In the genomic region with DNA sequence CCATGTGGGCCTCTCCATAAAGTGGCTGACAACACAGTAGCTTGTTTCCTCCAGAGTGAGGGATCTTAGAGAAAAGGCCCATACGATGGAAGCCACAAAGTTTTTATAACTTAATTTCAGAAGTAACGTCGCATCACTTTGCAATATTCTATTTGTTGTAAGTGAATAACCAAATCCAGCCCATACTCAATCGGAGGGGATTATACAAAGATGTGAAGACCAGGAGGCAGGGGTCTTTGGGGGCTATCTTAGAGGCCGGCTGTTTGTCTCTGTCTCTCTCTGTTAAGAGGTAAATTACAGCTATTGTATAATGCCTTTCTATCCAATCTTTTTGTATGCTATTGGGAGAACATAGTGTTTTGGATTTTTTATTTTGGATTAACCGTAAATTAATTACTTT, we compare ENCODE assay signal across 16 cellular contexts. TPM values are rescaled to one million over a fixed set of nuclear protein-coding genes. Genes with fewer than 3 reads are reported as not detected.
A peak's percentile ranks its signal among the peaks of the same experiment; 100 is the strongest.
DNase-seq lines count a peak whose midpoint lies in the region; ATAC-seq and TF ChIP-seq lines count a peak whose summit lies in the region.
"Had no signal": no experiment of that assay in that cellular context is flagged by ENCODE, and none has a peak within 500 bp of the region (broad histone marks: within the 10 kb centered on the region; RNA-seq: fewer than 3 reads in every experiment).

No MANE protein-coding gene starts in this region.

- peaks cover 8% of the 10 kb centered on the region for H3K36me3 Mint-ChIP-seq in activated naive CD8-positive, alpha-beta T cell
- H3K36me3 Mint-ChIP-seq in activated naive CD8-positive, alpha-beta T cell treated with anti-CD3 and anti-CD28 coated beads, Interleukin-2, amount 50 U/mL, for 24 hours (ENCODE audit: low read depth) = peaks cover 38% of the 10 kb centered on the region
- H3K36me3 Mint-ChIP-seq in T-helper 17 cell (ENCODE audit: low read depth) (peaks cover 2% of the 10 kb centered on the region), nephron progenitor cell (ENCODE audit: low read depth) (peaks cover 73% of the 10 kb centered on the region)

- H3K4me2 ChIP-seq in SK-N-SH = no peak overlapping the region

- peak overlapping the region; percentile 35 for H3K4me3 Mint-ChIP-seq in activated naive CD8-positive, alpha-beta T cell
- no peak overlapping the region for H3K4me3 Mint-ChIP-seq in activated naive CD8-positive, alpha-beta T cell treated with anti-CD3 and anti-CD28 coated beads, Interleukin-2, amount 50 U/mL, for 24 hours
- H3K4me3 Mint-ChIP-seq in T-helper 17 cell (no peak overlapping the region), nephron progenitor cell (no peak overlapping the region)

- H4K20me1 ChIP-seq in SK-N-SH (ENCODE audit: insufficient read depth) = peaks cover 98% of the 10 kb centered on the region

- H3F3A ChIP-seq in SK-N-SH (replicated peaks; ENCODE audit: insufficient read depth) = peaks cover 4% of the 10 kb centered on the region

- H3K9me2 ChIP-seq in SK-N-SH = no peaks in the 10 kb centered on the region

- H3K4me1 ChIP-seq in SK-N-SH (ENCODE audit: control insufficient read depth in 1 of 2, insufficient read depth in 2 of 2, low read depth in 1 of 2, low read length in 1 of 2) = peaks cover 0 to 3% of the 10 kb centered on the region in 2 experiments; a peak in 2 of 4 replicates

- H3K79me2 ChIP-seq in SK-N-SH (ENCODE audit: insufficient read depth) = peaks cover 100% of the 10 kb centered on the region

- H3K4me1 Mint-ChIP-seq in activated naive CD8-positive, alpha-beta T cell (ENCODE audit: low read depth) = peaks cover 81% of the 10 kb centered on the region
- H3K4me1 Mint-ChIP-seq in activated naive CD8-positive, alpha-beta T cell treated with anti-CD3 and anti-CD28 coated beads, Interleukin-2, amount 50 U/mL, for 24 hours = peaks cover 82% of the 10 kb centered on the region
- peaks cover 40% of the 10 kb centered on the region for H3K4me1 Mint-ChIP-seq in T-helper 17 cell
- peaks cover 9% of the 10 kb centered on the region for H3K4me1 Mint-ChIP-seq in nephron progenitor cell

- no peaks in the 10 kb centered on the region for H3K27me3 ChIP-seq in SK-N-SH (ENCODE audit: insufficient read depth)
- H3K27me3 ChIP-seq: BLaER1 treated with 17β-estradiol and CSF1 and Interleukin-3, amounts not matched to agents 10 nM and 100 nM had no signal

- CTCF ChIA-PET in SK-N-SH (lab: Yijun Ruan, JAX) = interaction anchor here (1.1 to 2.0 kb wide), 3 partner anchors 8 to 12 kb away, joined by 3 to 6 read pairs (median 4); no protein-coding TSS in a partner anchor

- no peak for TF ChIP-seq POLR2A in lower leg skin (IDR thresholded peaks at IDR 0.05)

- no peak for DNase-seq in activated naive CD8-positive, alpha-beta T cell treated with anti-CD3 and anti-CD28 coated beads, Interleukin-2, amount 50 U/mL, for 24 hours
- DNase-seq in T-helper 17 cell = no peak
- DNase-seq in nephron progenitor cell = no peak
- DNase-seq in SK-N-SH = no peak
- DNase-seq in lower leg skin (ENCODE audit: low spot score in 2 of 2) = no peak
- DNase-seq in DMS153 treated with DMSO at 0.1 percent for 48 hours (lab: John Stamatoyannopoulos, UW; ENCODE audit: unreplicated experiment) = no peak
- DNase-seq: H7, NCI-H1417 treated with DMSO at 0.1 percent for 48 hours, NCI-H1930, NCI-H446, OCI-M1, SIG-M5 had no signal

- 95% methylated on average over 6 of the region's 6 CpGs for WGBS in SK-N-SH (ENCODE audit: low lambda C conversion rate)
- 85 to 91% methylated on average over 6 of the region's 6 CpGs for WGBS in lower leg skin, 2 donors

- H3K4me3 ChIP-seq in SK-N-SH (ENCODE audit: low read depth in 2 of 2, low read length in 1 of 2) (no peak overlapping the region), lower leg skin (ENCODE audit: low read depth, poor library complexity, severe bottlenecking) (no peak overlapping the region)
- H3K4me3 ChIP-seq: BLaER1 treated with 17β-estradiol and CSF1 and Interleukin-3, amounts not matched to agents 10 nM and 100 nM had no signal

- H3K27ac ChIP-seq in SK-N-SH (ENCODE audit: low read depth in 2 of 2, low read length in 1 of 2) = no peak overlapping the region
- H3K27ac ChIP-seq: BLaER1 treated with 17β-estradiol and CSF1 and Interleukin-3, amounts not matched to agents 10 nM and 100 nM; HL-60 had no signal

- TF ChIP-seq EP300 in SK-N-SH (IDR thresholded peaks at IDR 0.05; ENCODE audit: borderline replicate concordance in 1 of 2, low read depth in 1 of 2, low read length in 1 of 2) = no peak

- no peak for TF ChIP-seq RAD21 in SK-N-SH (IDR thresholded peaks at IDR 0.05; ENCODE audit: low read length)

- no peaks in the 10 kb centered on the region for H3K27me3 Mint-ChIP-seq in activated naive CD8-positive, alpha-beta T cell
- H3K27me3 Mint-ChIP-seq in activated naive CD8-positive, alpha-beta T cell treated with anti-CD3 and anti-CD28 coated beads, Interleukin-2, amount 50 U/mL, for 24 hours = no peaks in the 10 kb centered on the region
- H3K27me3 Mint-ChIP-seq in T-helper 17 cell (no peaks in the 10 kb centered on the region), nephron progenitor cell (ENCODE audit: low read depth, poor library complexity) (no peaks in the 10 kb centered on the region)

- peaks cover 2 to 20% of the 10 kb centered on the region in 2 experiments for H3K36me3 ChIP-seq in SK-N-SH (replicated peaks in 1 of 2; ENCODE audit: control insufficient read depth in 1 of 2, insufficient read depth in 2 of 2, low read length in 1 of 2)

- no peak overlapping the region for H2AFZ ChIP-seq in SK-N-SH (ENCODE audit: low read depth)

- no peak for TF ChIP-seq CTCF in nephron progenitor cell (IDR thresholded peaks at IDR 0.05)
- TF ChIP-seq CTCF in SK-N-SH (IDR thresholded peaks at IDR 0.05) = no peak
- TF ChIP-seq CTCF in lower leg skin (IDR thresholded peaks at IDR 0.05) = no peak

- no peak for ATAC-seq in activated naive CD8-positive, alpha-beta T cell treated with anti-CD3 and anti-CD28 coated beads, Interleukin-2, amount 50 U/mL, for 24 hours
- ATAC-seq in T-helper 17 cell (no peak), GM18907 (IDR thresholded peaks at IDR 0.05; ENCODE audit: unreplicated experiment) (no peak)

- no peaks in the 10 kb centered on the region for H3K9me3 ChIP-seq in T-helper 17 cell (ENCODE audit: control insufficient read depth, low read length, poor library complexity, severe bottlenecking)
- H3K9me3 ChIP-seq in SK-N-SH = no peaks in the 10 kb centered on the region

- intact Hi-C loops in lower leg skin (cut with DNase I; ENCODE audit: low total_unique reads) = no loop called here

- H3K27ac Mint-ChIP-seq in activated naive CD8-positive, alpha-beta T cell = no peak overlapping the region
- no peak overlapping the region for H3K27ac Mint-ChIP-seq in activated naive CD8-positive, alpha-beta T cell treated with anti-CD3 and anti-CD28 coated beads, Interleukin-2, amount 50 U/mL, for 24 hours
- H3K27ac Mint-ChIP-seq in T-helper 17 cell = peak overlapping the region; percentile 80
- H3K27ac Mint-ChIP-seq in nephron progenitor cell = peak overlapping the region; percentile 51

- no peak overlapping the region for H3K9ac ChIP-seq in SK-N-SH
- H3K9ac ChIP-seq: BLaER1 treated with 17β-estradiol and CSF1 and Interleukin-3, amounts not matched to agents 10 nM and 100 nM had no signal

- H3K9me3 Mint-ChIP-seq in activated naive CD8-positive, alpha-beta T cell (ENCODE audit: low read depth) = no peaks in the 10 kb centered on the region
- no peaks in the 10 kb centered on the region for H3K9me3 Mint-ChIP-seq in activated naive CD8-positive, alpha-beta T cell treated with anti-CD3 and anti-CD28 coated beads, Interleukin-2, amount 50 U/mL, for 24 hours
- H3K9me3 Mint-ChIP-seq in nephron progenitor cell = peaks cover 20% of the 10 kb centered on the region

- POLR2A ChIA-PET in SK-N-SH (lab: Yijun Ruan, JAX) = no interaction called here

TF ChIP-seq in SK-N-SH, 30 proteins besides CTCF, POLR2A, EP300 and RAD21:
- TF ChIP-seq, protein P1, sequence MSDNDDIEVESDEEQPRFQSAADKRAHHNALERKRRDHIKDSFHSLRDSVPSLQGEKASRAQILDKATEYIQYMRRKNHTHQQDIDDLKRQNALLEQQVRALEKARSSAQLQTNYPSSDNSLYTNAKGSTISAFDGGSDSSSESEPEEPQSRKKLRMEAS (IDR thresholded peaks at IDR 0.05; ENCODE audit: low read depth) = no peak
- TF ChIP-seq TCF12 (IDR thresholded peaks at IDR 0.05) = no peak

RNA-seq across cellular contexts. Expression of a gene that starts 9.1 kb away (rescaled TPM):
- total RNA-seq in T-helper 17 cell = 100 to 1,000 TPM; 202 to 238 TPM
- polyA plus RNA-seq in SK-N-SH (2012; rRNA removed) = 36.4 and 48.3 TPM in 2 replicates
- polyA plus RNA-seq in SK-N-SH (2012; cell fraction: cytosol; rRNA removed) = 27.9 and 31.5 TPM in 2 replicates
- polyA plus RNA-seq in SK-N-SH (2012; cell fraction: nucleus; rRNA removed) = 65.6 and 75.8 TPM in 2 replicates
- total RNA-seq in lower leg skin = 100 to 1,000 TPM in 3 of 4 donors, 10 to 100 TPM in 1; 71.8 to 126 (median 114) TPM

Comparison
In these comparisons a context has a peak if more than half of its experiments do, and no peak if none do; other contexts are left out.
1. H3K27ac Mint-ChIP-seq: peak in T-helper 17 cell (single experiment) and nephron progenitor cell (single experiment); none in activated naive CD8-positive, alpha-beta T cell (single experiment) and activated naive CD8-positive, alpha-beta T cell treated with anti-CD3 and anti-CD28 coated beads, Interleukin-2, amount 50 U/mL, for 24 hours (single experiment).